ENCODE assay signal across 19 cellular contexts in the genomic region with DNA sequence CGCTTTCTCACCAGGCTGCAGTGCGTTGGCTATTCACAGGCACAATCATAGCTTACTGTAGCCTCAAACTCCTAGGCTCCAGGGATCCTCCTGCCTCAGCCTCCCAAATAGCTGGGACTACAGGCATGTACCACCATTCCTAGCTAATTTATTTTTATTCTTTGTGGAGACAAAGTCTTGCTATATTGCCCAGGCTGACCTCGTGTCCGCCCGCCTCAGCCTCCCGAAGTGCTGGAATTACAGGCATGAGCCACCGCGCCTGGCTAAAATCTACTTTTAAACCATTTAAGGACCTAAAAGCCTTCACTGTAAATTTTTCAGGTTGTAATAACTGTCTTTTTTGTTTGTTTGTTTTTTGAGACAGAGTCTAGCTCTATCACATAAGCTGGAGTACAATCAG. TPM values are rescaled to one million over a fixed set of nuclear protein-coding genes. Genes with fewer than 3 reads are reported as not detected.
A peak's percentile ranks its signal among the peaks of the same experiment; 100 is the strongest.
DNase-seq lines count a peak whose midpoint lies in the region; ATAC-seq and TF ChIP-seq lines count a peak whose summit lies in the region.
"Had no signal": no experiment of that assay in that cellular context is flagged by ENCODE, and none has a peak within 500 bp of the region (broad histone marks: within the 10 kb centered on the region; RNA-seq: fewer than 3 reads in every experiment).

No MANE protein-coding gene starts in this region.

- H3K27ac ChIP-seq in ascending aorta: peak overlapping the region; percentile 47 to 53
- peak overlapping the region; percentile 55 for H3K27ac ChIP-seq in naive thymus-derived CD4-positive, alpha-beta T cell (ENCODE audit: low read depth, low read length)
- H3K27ac ChIP-seq in tibial nerve: peak overlapping the region; percentile 57 to 99 (median 84)
- H3K27ac ChIP-seq: SJCRH30 had no signal

- DNase-seq in activated T-cell treated with anti-CD3 and anti-CD28 coated beads, Interleukin-2, amount 50 U/mL, for 24 hours: peak; percentile 13
- no peak for DNase-seq in activated T-cell treated with anti-CD3 and anti-CD28 coated beads, Interleukin-2, amount 50 U/mL, for 1 hour
- DNase-seq in ascending aorta (ENCODE audit: low spot score in 2 of 2) (no peak), tibial nerve (ENCODE audit: low spot score in 2 of 2) (no peak), SIG-M5 (lab: John Stamatoyannopoulos, UW) (no peak), NCI-H82 (lab: John Stamatoyannopoulos, UW) (no peak)
- DNase-seq in naive thymus-derived CD4-positive, alpha-beta T cell: no peak
- DNase-seq: activated CD4-positive, CD25-positive, alpha-beta regulatory T cell treated with anti-CD3 and anti-CD28 coated beads, Interleukin-2, amount 50 U/mL, for 72 hours; activated T-cell treated with anti-CD3 and anti-CD28 coated beads for 4 hours; central memory CD4-positive, alpha-beta T cell; effector CD4-positive, alpha-beta T cell; islet precursor cell; NCI-H2029 treated with DMSO at 0.1 percent for 48 hours; NCI-H510A; SJCRH30 had no signal

- peaks cover 74% of the 10 kb centered on the region for H3K36me3 Mint-ChIP-seq in activated T-cell treated with anti-CD3 and anti-CD28 coated beads, Interleukin-2, amount 50 U/mL, for 24 hours (ENCODE audit: low read depth)
- H3K36me3 Mint-ChIP-seq in naive thymus-derived CD4-positive, alpha-beta T cell: peaks cover 0 to 53% (median 40%) of the 10 kb centered on the region in 5 donors
- H3K36me3 Mint-ChIP-seq: mesothelial cell of epicardium had no signal

- TF ChIP-seq CTCF in ascending aorta (IDR thresholded peaks at IDR 0.05) (no peak), tibial nerve (IDR thresholded peaks at IDR 0.05) (no peak)

- 82% methylated on average over 8 of the region's 8 CpGs for WGBS in tibial nerve, 2 donors

- H3K36me3 ChIP-seq in ascending aorta (peaks cover 16 to 58% of the 10 kb centered on the region in 2 donors), tibial nerve (peaks cover 3 to 83% (median 15%) of the 10 kb centered on the region in 3 donors)
- peaks cover 26 to 62% (median 29%) of the 10 kb centered on the region in 3 experiments for H3K36me3 ChIP-seq in naive thymus-derived CD4-positive, alpha-beta T cell (ENCODE audit: control insufficient read depth in 2 of 3, insufficient read depth in 3 of 3, low read length in 3 of 3)
- H3K36me3 ChIP-seq: SJCRH30 had no signal

- no peaks in the 10 kb centered on the region for H3K27me3 Mint-ChIP-seq in activated T-cell treated with anti-CD3 and anti-CD28 coated beads, Interleukin-2, amount 50 U/mL, for 24 hours
- H3K27me3 Mint-ChIP-seq in naive thymus-derived CD4-positive, alpha-beta T cell: no peaks in the 10 kb centered on the region

- no peaks in the 10 kb centered on the region for H3K9me3 Mint-ChIP-seq in activated T-cell treated with anti-CD3 and anti-CD28 coated beads, Interleukin-2, amount 50 U/mL, for 24 hours
- H3K9me3 Mint-ChIP-seq in naive thymus-derived CD4-positive, alpha-beta T cell: no peaks in the 10 kb centered on the region
- H3K9me3 Mint-ChIP-seq: mesothelial cell of epicardium; T-helper 2 cell treated with Interferon-gamma antibody and Interleukin-4, amounts not matched to agents 5 μg/mL and 100 μg/mL, for 36 hours had no signal

- ATAC-seq in naive thymus-derived CD4-positive, alpha-beta T cell: no peak
- no peak for ATAC-seq in GM18505 (IDR thresholded peaks at IDR 0.05; ENCODE audit: unreplicated experiment)
- ATAC-seq: K562 had no signal

- H3K27ac Mint-ChIP-seq in activated T-cell treated with anti-CD3 and anti-CD28 coated beads, Interleukin-2, amount 50 U/mL, for 24 hours: peak overlapping the region; percentile 52
- H3K27ac Mint-ChIP-seq in naive thymus-derived CD4-positive, alpha-beta T cell: peak overlapping the region in 7 of 9 donors; percentile 66 to 92 (median 86)
- H3K27ac Mint-ChIP-seq: mesothelial cell of epicardium; T-helper 2 cell treated with Interferon-gamma antibody and Interleukin-4, amounts not matched to agents 5 μg/mL and 100 μg/mL, for 36 hours had no signal

- H3K4me1 ChIP-seq in ascending aorta: peaks cover 0 to 13% of the 10 kb centered on the region in 2 donors
- H3K4me1 ChIP-seq in naive thymus-derived CD4-positive, alpha-beta T cell (ENCODE audit: control insufficient read depth in 2 of 2, insufficient read depth in 2 of 2, low read length in 2 of 2): peaks cover 45 to 67% of the 10 kb centered on the region in 2 donors
- H3K4me1 ChIP-seq in tibial nerve: peaks cover 3 to 97% (median 55%) of the 10 kb centered on the region in 4 donors
- H3K4me1 ChIP-seq: SJCRH30 had no signal

- TF ChIP-seq POLR2A in tibial nerve (IDR thresholded peaks at IDR 0.05) (no peak), GM18505 (IDR thresholded peaks at IDR 0.05; ENCODE audit: borderline replicate concordance, extremely low read depth, insufficient read depth, insufficient read length) (no peak)

- H3K9me3 ChIP-seq in ascending aorta (no peaks in the 10 kb centered on the region), tibial nerve (no peaks in the 10 kb centered on the region)
- H3K9me3 ChIP-seq in naive thymus-derived CD4-positive, alpha-beta T cell (ENCODE audit: control insufficient read depth in 2 of 3, low read length in 3 of 3): no peaks in the 10 kb centered on the region
- H3K9me3 ChIP-seq: SJCRH30 had no signal

- POLR2A ChIA-PET in naive thymus-derived CD4-positive, alpha-beta T cell (lab: Charles Lee): interaction anchor here (0.6 to 1.8 kb wide), 7 partner anchors 8 to 26 kb away, joined by 3 to 5 read pairs (median 4); no protein-coding TSS in a partner anchor

- H3K4me3 ChIP-seq in ascending aorta (no peak overlapping the region), tibial nerve (peak overlapping the region in 1 of 4 donors; percentile 12)
- no peak overlapping the region for H3K4me3 ChIP-seq in naive thymus-derived CD4-positive, alpha-beta T cell (ENCODE audit: low read length)
- H3K4me3 ChIP-seq: K562, SJCRH30 had no signal

- H3K27me3 ChIP-seq in ascending aorta (no peaks in the 10 kb centered on the region), tibial nerve (no peaks in the 10 kb centered on the region)
- H3K27me3 ChIP-seq in naive thymus-derived CD4-positive, alpha-beta T cell (ENCODE audit: control insufficient read depth in 2 of 2, insufficient read depth in 2 of 2, low read length in 2 of 2): no peaks in the 10 kb centered on the region
- H3K27me3 ChIP-seq: SJCRH30 had no signal

- peaks cover 58% of the 10 kb centered on the region for H3K4me1 Mint-ChIP-seq in activated T-cell treated with anti-CD3 and anti-CD28 coated beads, Interleukin-2, amount 50 U/mL, for 24 hours (ENCODE audit: low read depth)
- H3K4me1 Mint-ChIP-seq in naive thymus-derived CD4-positive, alpha-beta T cell: peaks cover 31 to 76% (median 63%) of the 10 kb centered on the region in 7 donors

- intact Hi-C loops in ascending aorta (cut with DNase I): no loop called here
- intact Hi-C loops in naive thymus-derived CD4-positive, alpha-beta T cell (cut with micrococcal nuclease): no loop called here

- TF ChIP-seq EP300 in tibial nerve (IDR thresholded peaks at IDR 0.05): no peak

- CTCF ChIA-PET in naive thymus-derived CD4-positive, alpha-beta T cell (lab: Charles Lee): interaction anchor here (0.8 to 1.3 kb wide), 6 partner anchors 17 to 75 kb away, joined by 3 to 4 read pairs (median 3); no protein-coding TSS in a partner anchor

- no peak overlapping the region for H3K4me3 Mint-ChIP-seq in activated T-cell treated with anti-CD3 and anti-CD28 coated beads, Interleukin-2, amount 50 U/mL, for 24 hours
- H3K4me3 Mint-ChIP-seq in naive thymus-derived CD4-positive, alpha-beta T cell: peak overlapping the region in 7 of 10 donors; percentile 19 to 72 (median 42)
- H3K4me3 Mint-ChIP-seq: mesothelial cell of epicardium; T-helper 2 cell treated with Interferon-gamma antibody and Interleukin-4, amounts not matched to agents 5 μg/mL and 100 μg/mL, for 36 hours had no signal

RNA-seq across cellular contexts. Expression of a gene that starts 15.2 kb away (rescaled TPM):
- total RNA-seq in ascending aorta (163 TPM), tibial nerve (100 to 1,000 TPM; 466 to 595 (median 566) TPM)
- 100 to 1,000 TPM; 271 to 393 (median 338) TPM for total RNA-seq in naive thymus-derived CD4-positive, alpha-beta T cell
- 100 to 1,000 TPM; 231 to 258 TPM for polyA plus RNA-seq in naive thymus-derived CD4-positive, alpha-beta T cell
